ENCODE assay signal across 8 cellular contexts in genomic region chr4:157978680-157979361, GRCh38.
A peak's percentile ranks its signal among the peaks of the same experiment; 100 is the strongest.
DNase-seq lines count a peak whose midpoint lies in the region; ATAC-seq, FAIRE-seq and TF ChIP-seq lines count a peak whose summit lies in the region.

No MANE protein-coding gene starts in this region.

- TF ChIP-seq CTCF in bronchial epithelial cell (IDR thresholded peaks at IDR 0.05; ENCODE audit: insufficient read depth, low read length, severe bottlenecking): peak; percentile 70

- H3K36me3 ChIP-seq in HAP-1 (replicated peaks) (no peaks in the 10 kb centered on the region), bronchial epithelial cell (ENCODE audit: control insufficient read depth, insufficient read depth, low read length) (no peaks in the 10 kb centered on the region)

- peaks cover 7% of the 10 kb centered on the region for H3K27me3 Mint-ChIP-seq in activated CD4-positive, alpha-beta T cell treated with anti-CD3 and anti-CD28 coated beads for 36 hours

- H3K36me3 Mint-ChIP-seq in activated CD4-positive, alpha-beta T cell treated with anti-CD3 and anti-CD28 coated beads for 36 hours (ENCODE audit: low read depth): no peaks in the 10 kb centered on the region

- in situ Hi-C loops in HAP-1 (cut with MboI; ENCODE audit: low sequenced_read_pairs): no loop called here

- FAIRE-seq in bronchial epithelial cell (lab: Jason Lieb, UNC) (no peak), islet of Langerhans (lab: Jason Lieb, UNC) (peak; percentile 94)

- no peaks in the 10 kb centered on the region for H3K27me3 ChIP-seq in HAP-1 (ENCODE audit: low read depth)
- no peaks in the 10 kb centered on the region for H3K27me3 ChIP-seq in bronchial epithelial cell (ENCODE audit: control insufficient read depth, insufficient read depth, low read length)

- CTCF ChIA-PET in activated CD4-positive, alpha-beta T cell treated with anti-CD3 and anti-CD28 coated beads for 36 hours (lab: Charles Lee): interaction anchor here (0.9 to 1.4 kb wide), 3 partner anchors 40 to 153 kb away, joined by 3 to 4 read pairs (median 3); no protein-coding TSS in a partner anchor

- no peaks in the 10 kb centered on the region for H3K9me3 ChIP-seq in HAP-1

- H3K4me3 ChIP-seq in HAP-1: no peak overlapping the region
- H3K4me3 ChIP-seq in bronchial epithelial cell (ENCODE audit: low read depth, low read length): no peak overlapping the region

- peaks cover 4% of the 10 kb centered on the region for H3K4me1 Mint-ChIP-seq in activated CD4-positive, alpha-beta T cell treated with anti-CD3 and anti-CD28 coated beads for 36 hours

- POLR2A ChIA-PET in activated CD4-positive, alpha-beta T cell treated with anti-CD3 and anti-CD28 coated beads for 36 hours (lab: Charles Lee): no interaction called here

- peak; percentile 38 for DNase-seq in activated CD4-positive, alpha-beta T cell treated with anti-CD3 and anti-CD28 coated beads for 36 hours
- DNase-seq in activated CD4-positive, alpha-beta T cell treated with anti-CD3 and anti-CD28 coated beads for 1 hour: no peak
- DNase-seq in HAP-1 (ENCODE audit: low spot score in 2 of 2) (peak; percentile 90 to 94), M059J (ENCODE audit: low read depth) (peak; percentile 59), SHP77 (lab: John Stamatoyannopoulos, UW) (peak; percentile 43 to 66), bronchial epithelial cell (ENCODE audit: low read depth) (peak; percentile 60)
- peak; percentile 6 to 22 for DNase-seq in stimulated activated CD4-positive, alpha-beta T cell treated with anti-CD3 and anti-CD28 coated beads, Interleukin-2, amount 100 ng/mL, for 24 hours

- ATAC-seq in activated CD4-positive, alpha-beta T cell treated with anti-CD3 and anti-CD28 coated beads for 36 hours: peak; percentile 70

- H3K9me3 Mint-ChIP-seq in activated CD4-positive, alpha-beta T cell treated with anti-CD3 and anti-CD28 coated beads for 36 hours (ENCODE audit: low read depth): no peaks in the 10 kb centered on the region

- no peak overlapping the region for H3K27ac Mint-ChIP-seq in activated CD4-positive, alpha-beta T cell treated with anti-CD3 and anti-CD28 coated beads for 36 hours

- no peak overlapping the region for H3K4me3 Mint-ChIP-seq in activated CD4-positive, alpha-beta T cell treated with anti-CD3 and anti-CD28 coated beads for 36 hours

- peaks cover 26% of the 10 kb centered on the region for H3K4me1 ChIP-seq in HAP-1

- intact Hi-C loops in activated CD4-positive, alpha-beta T cell treated with anti-CD3 and anti-CD28 coated beads for 36 hours (cut with DNase I, micrococcal nuclease): loop anchor here (1.0 to 5.0 kb wide), 2 partner anchors 762 kb away; no protein-coding TSS in a partner anchor
